8 cellular contexts compared by ENCODE assay signal in genomic region chr17:31548709-31549108, GRCh38.
DNase-seq lines count a peak whose midpoint lies in the region; ATAC-seq and TF ChIP-seq lines count a peak whose summit lies in the region.
"Had no signal": no experiment of that assay in that cellular context is flagged by ENCODE, and none has a peak within 500 bp of the region (broad histone marks: within the 10 kb centered on the region; RNA-seq: fewer than 3 reads in every experiment).

No MANE protein-coding gene starts in this region.

- no peaks in the 10 kb centered on the region for H4K20me1 ChIP-seq in smooth muscle cell (ENCODE audit: low read depth)

- peaks cover 0 to 17% (median 3%) of the 10 kb centered on the region in 12 donors for H3K4me1 ChIP-seq in heart left ventricle
- no peaks in the 10 kb centered on the region for H3K4me1 ChIP-seq in smooth muscle cell (ENCODE audit: low read depth)

- no peaks in the 10 kb centered on the region for H3K27me3 Mint-ChIP-seq in T-helper 17 cell

- DNase-seq in HFF-Myc (ENCODE audit: extremely low read depth, low read depth) (no peak), T-helper 17 cell (no peak), heart left ventricle (no peak), smooth muscle cell (lab: John Stamatoyannopoulos, UW; ENCODE audit: unreplicated experiment) (no peak), KBM-7 (no peak), superior temporal gyrus (ENCODE audit: extremely low spot score) (no peak)
- DNase-seq in stimulated activated CD4-positive, alpha-beta T cell treated with anti-CD3 and anti-CD28 coated beads, Interleukin-12 subunit alpha, Interleukin-12 subunit beta, amount 100 ng/mL, for 4 hours, result no peak
- DNase-seq: MV-4-11 had no signal

- H3K27ac ChIP-seq in heart left ventricle, result peak overlapping the region; percentile 81 to 97 (median 94)
- H3K27ac ChIP-seq in smooth muscle cell (ENCODE audit: low read depth), result no peak overlapping the region

- no peaks in the 10 kb centered on the region for H3K27me3 ChIP-seq in heart left ventricle
- H3K27me3 ChIP-seq in smooth muscle cell (ENCODE audit: low read depth), result no peaks in the 10 kb centered on the region

- TF ChIP-seq POLR2A in heart left ventricle (IDR thresholded peaks at IDR 0.05), result no peak

- H3F3A ChIP-seq in smooth muscle cell (ENCODE audit: low read depth), result no peaks in the 10 kb centered on the region

- peak overlapping the region; percentile 85 for H3K4me2 ChIP-seq in smooth muscle cell

- H3K36me3 Mint-ChIP-seq in T-helper 17 cell (ENCODE audit: low read depth), result no peaks in the 10 kb centered on the region

- no peak overlapping the region for H2AFZ ChIP-seq in smooth muscle cell (ENCODE audit: low read depth)

- WGBS in heart left ventricle, 4 donors, result 34 to 45% (median 44%) methylated on average over 5 of the region's 5 CpGs
- 68% methylated on average over 5 of the region's 5 CpGs for WGBS in smooth muscle cell (ENCODE audit: low lambda C conversion rate)

- no peaks in the 10 kb centered on the region for H3K36me3 ChIP-seq in heart left ventricle
- no peaks in the 10 kb centered on the region for H3K36me3 ChIP-seq in smooth muscle cell (ENCODE audit: low read depth)

- H3K9me3 ChIP-seq in T-helper 17 cell (ENCODE audit: control insufficient read depth, low read length, poor library complexity, severe bottlenecking) (no peaks in the 10 kb centered on the region), heart left ventricle (no peaks in the 10 kb centered on the region), smooth muscle cell (replicated peaks; ENCODE audit: low read depth) (no peaks in the 10 kb centered on the region)

- H3K27ac Mint-ChIP-seq in T-helper 17 cell, result peak overlapping the region; percentile 6

- TF ChIP-seq CTCF in HFF-Myc (IDR thresholded peaks at IDR 0.05; ENCODE audit: low read depth, low read length, missing control alignments), result no peak
- no peak for TF ChIP-seq CTCF in heart left ventricle (IDR thresholded peaks at IDR 0.05)
- TF ChIP-seq CTCF in smooth muscle cell (IDR thresholded peaks at IDR 0.05; ENCODE audit: borderline replicate concordance, insufficient read depth, poor library complexity, severe bottlenecking), result no peak

- peak overlapping the region; percentile 85 for H3K4me3 Mint-ChIP-seq in T-helper 17 cell

- ATAC-seq in T-helper 17 cell, result no peak
- peak in 1 of 4 donors; percentile 20 for ATAC-seq in heart left ventricle

- H3K9ac ChIP-seq in smooth muscle cell (ENCODE audit: low read depth), result peak overlapping the region; percentile 64

- in situ Hi-C loops in KBM-7 (cut with MboI; ENCODE audit: low pct_unique_long_range_greater_than_20kb, low sequenced_read_pairs), result no loop called here

- H3K4me3 ChIP-seq in HFF-Myc (replicated peaks; ENCODE audit: low read depth, low read length), result peak overlapping the region; percentile 76
- peak overlapping the region; percentile 51 to 93 (median 80) for H3K4me3 ChIP-seq in heart left ventricle
- H3K4me3 ChIP-seq in smooth muscle cell, result peak overlapping the region; percentile 90

- H3K79me2 ChIP-seq in smooth muscle cell (ENCODE audit: low read depth), result no peaks in the 10 kb centered on the region

- intact Hi-C loops in heart left ventricle (cut with DNase I), result no loop called here

- H3K4me1 Mint-ChIP-seq in T-helper 17 cell, result peaks cover 16% of the 10 kb centered on the region
